In genomic region chr13:91557328-91557727, GRCh38 we compare ENCODE assay signal across 37 cellular contexts.
"Had no signal": no experiment of that assay in that cellular context is flagged by ENCODE, and none has a peak within 500 bp of the region (broad histone marks: within the 10 kb centered on the region; RNA-seq: fewer than 3 reads in every experiment).

No MANE protein-coding gene starts in this region.

- H3K9me3 ChIP-seq: MG63 had no signal

- H3K27ac Mint-ChIP-seq: activated CD4-positive, alpha-beta T cell treated with anti-CD3 and anti-CD28 coated beads, Interleukin-2, amount 10 ng/mL, durations not matched to agents 24 days and 14 days; activated CD8-positive, alpha-beta T cell treated with anti-CD3 and anti-CD28 coated beads for 36 hours; activated naive CD8-positive, alpha-beta T cell treated with anti-CD3 and anti-CD28 coated beads for 36 hours; activated T-cell treated with anti-CD3 and anti-CD28 coated beads, Interleukin-2, amount 50 U/mL, for 72 hours; activated T-helper 17 cell treated with anti-CD3 and anti-CD28 coated beads, Interleukin-2, amount 50 U/mL, for 72 hours had no signal

- DNase-seq: activated CD4-positive, alpha-beta T cell treated with anti-CD3 and anti-CD28 coated beads, Interleukin-2, amount 10 ng/mL, durations not matched to agents 24 days and 14 days; activated CD4-positive, alpha-beta T cell treated with anti-CD3 and anti-CD28 coated beads, Interleukin-2, amount 50 U/mL, for 4 hours; activated CD8-positive, alpha-beta T cell treated with anti-CD3 and anti-CD28 coated beads for 36 hours; activated effector memory CD4-positive, alpha-beta T cell treated with anti-CD3 and anti-CD28 coated beads, Interleukin-2, amount 50 U/mL, for 16 hours; activated naive CD4-positive, alpha-beta T cell; activated naive CD4-positive, alpha-beta T cell treated with anti-CD3 and anti-CD28 coated beads, Interleukin-2, amount 50 U/mL, for 16 hours; activated naive CD8-positive, alpha-beta T cell treated with anti-CD3 and anti-CD28 coated beads for 36 hours; activated T-cell treated with anti-CD3 and anti-CD28 coated beads, Interleukin-2, amount 50 U/mL, for 1 hour; activated T-cell treated with anti-CD3 and anti-CD28 coated beads, Interleukin-2, amount 50 U/mL, for 72 hours; amniotic stem cell; aorta; Karpas-422; KBM-7; MG63; NCI-H1048; NCI-H1105 treated with DMSO at 0.1 percent for 48 hours; NCI-H1436; NCI-H1694; NCI-H1930; NCI-H2081 treated with DMSO at 0.1 percent for 48 hours; NCI-H2171; NCI-H510A; NCI-H69; NCI-H82; NK-92 treated with Interleukin-12 subunit alpha and Interleukin-12 subunit beta, amount 100 ng/mL, for 24 hours; PC-9; T-helper 1 cell; T-helper 2 cell; T-helper 9 cell had no signal

- H3K4me3 ChIP-seq: cardiac muscle cell, coronary artery, MG63, PC-9, SK-N-MC had no signal

- H3K27me3 ChIP-seq: brain microvascular endothelial cell, cardiac muscle cell, MG63 had no signal

- H3K4me1 Mint-ChIP-seq: activated CD4-positive, alpha-beta T cell treated with anti-CD3 and anti-CD28 coated beads, Interleukin-2, amount 10 ng/mL, durations not matched to agents 24 days and 14 days; activated naive CD8-positive, alpha-beta T cell treated with anti-CD3 and anti-CD28 coated beads for 36 hours; activated T-helper 17 cell treated with anti-CD3 and anti-CD28 coated beads, Interleukin-2, amount 50 U/mL, for 72 hours; central memory CD8-positive, alpha-beta T cell had no signal

- H3K36me3 Mint-ChIP-seq: activated naive CD8-positive, alpha-beta T cell treated with anti-CD3 and anti-CD28 coated beads for 36 hours had no signal

- ATAC-seq: activated CD8-positive, alpha-beta T cell treated with anti-CD3 and anti-CD28 coated beads for 36 hours; activated T-cell treated with anti-CD3 and anti-CD28 coated beads, Interleukin-2, amount 50 U/mL, for 72 hours; activated T-helper 17 cell treated with anti-CD3 and anti-CD28 coated beads, Interleukin-2, amount 50 U/mL, for 72 hours; Right ventricle myocardium inferior had no signal

- H3K4me3 Mint-ChIP-seq: activated CD4-positive, alpha-beta T cell treated with anti-CD3 and anti-CD28 coated beads, Interleukin-2, amount 10 ng/mL, durations not matched to agents 24 days and 14 days; activated CD8-positive, alpha-beta T cell treated with anti-CD3 and anti-CD28 coated beads for 36 hours; activated naive CD8-positive, alpha-beta T cell treated with anti-CD3 and anti-CD28 coated beads for 36 hours; activated T-cell treated with anti-CD3 and anti-CD28 coated beads, Interleukin-2, amount 50 U/mL, for 72 hours; activated T-helper 17 cell treated with anti-CD3 and anti-CD28 coated beads, Interleukin-2, amount 50 U/mL, for 72 hours; central memory CD8-positive, alpha-beta T cell had no signal

- H2AFZ ChIP-seq: PC-9 had no signal

- H3K9me3 Mint-ChIP-seq: activated CD4-positive, alpha-beta T cell treated with anti-CD3 and anti-CD28 coated beads, Interleukin-2, amount 10 ng/mL, durations not matched to agents 24 days and 14 days; activated naive CD8-positive, alpha-beta T cell treated with anti-CD3 and anti-CD28 coated beads for 36 hours had no signal

- H3K27me3 Mint-ChIP-seq: activated CD4-positive, alpha-beta T cell treated with anti-CD3 and anti-CD28 coated beads, Interleukin-2, amount 10 ng/mL, durations not matched to agents 24 days and 14 days; activated CD8-positive, alpha-beta T cell treated with anti-CD3 and anti-CD28 coated beads for 36 hours; activated naive CD8-positive, alpha-beta T cell treated with anti-CD3 and anti-CD28 coated beads for 36 hours; activated T-helper 17 cell treated with anti-CD3 and anti-CD28 coated beads, Interleukin-2, amount 50 U/mL, for 72 hours; central memory CD8-positive, alpha-beta T cell had no signal

- H3K4me2 ChIP-seq: PC-9 had no signal

- H3K27ac ChIP-seq: brain microvascular endothelial cell, cardiac muscle cell, coronary artery, PC-9, RWPE1, SK-N-MC had no signal

- H3K36me3 ChIP-seq: brain microvascular endothelial cell, cardiac muscle cell, MG63 had no signal
